8 cellular contexts compared by ENCODE assay signal in the genomic region with DNA sequence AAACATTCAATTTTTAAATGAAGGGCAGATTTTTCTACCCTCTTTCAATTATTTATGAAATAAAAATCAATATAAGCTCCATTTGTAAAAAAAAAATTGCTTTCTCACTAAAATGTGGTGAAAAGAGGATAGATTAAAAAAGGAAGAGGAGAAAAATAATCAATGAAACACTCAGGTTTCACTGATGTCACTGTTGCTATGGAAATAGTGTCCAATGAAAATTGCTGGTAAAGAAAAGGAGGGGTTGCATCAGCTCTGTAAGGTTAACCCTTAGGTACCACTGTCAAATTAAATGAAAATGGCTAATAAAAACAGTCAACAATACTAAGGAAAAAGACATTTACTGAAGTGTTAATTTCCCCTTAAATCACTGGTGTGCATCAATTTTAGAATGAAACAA.
DNase-seq lines count a peak whose midpoint lies in the region; ATAC-seq lines count a peak whose summit lies in the region.

No MANE protein-coding gene starts in this region.

- no peak for ATAC-seq in GM21447 (IDR thresholded peaks at IDR 0.05; ENCODE audit: unreplicated experiment)

- DNase-seq in NCI-H1436 (lab: John Stamatoyannopoulos, UW) (peak; percentile 54), NCI-H1436 treated with DMSO at 0.1 percent for 48 hours (lab: John Stamatoyannopoulos, UW) (no peak), LHCN-M2 (ENCODE audit: low read depth) (peak; percentile 54), SW480 (ENCODE audit: low spot score) (peak; percentile 47), germinal center (ENCODE audit: low spot score) (peak; percentile 57), putamen (ENCODE audit: low spot score) (peak; percentile 71), GDM1 (lab: John Stamatoyannopoulos, UW) (no peak)

Comparison
In these comparisons a context has a peak if more than half of its experiments do, and no peak if none do; other contexts are left out.
1. DNase-seq: peak in NCI-H1436 (single experiment), LHCN-M2 (single experiment), SW480 (single experiment), germinal center (single experiment) and putamen (single experiment); none in NCI-H1436 treated with DMSO at 0.1 percent for 48 hours (single experiment) and GDM1 (single experiment).